In the genomic region with DNA sequence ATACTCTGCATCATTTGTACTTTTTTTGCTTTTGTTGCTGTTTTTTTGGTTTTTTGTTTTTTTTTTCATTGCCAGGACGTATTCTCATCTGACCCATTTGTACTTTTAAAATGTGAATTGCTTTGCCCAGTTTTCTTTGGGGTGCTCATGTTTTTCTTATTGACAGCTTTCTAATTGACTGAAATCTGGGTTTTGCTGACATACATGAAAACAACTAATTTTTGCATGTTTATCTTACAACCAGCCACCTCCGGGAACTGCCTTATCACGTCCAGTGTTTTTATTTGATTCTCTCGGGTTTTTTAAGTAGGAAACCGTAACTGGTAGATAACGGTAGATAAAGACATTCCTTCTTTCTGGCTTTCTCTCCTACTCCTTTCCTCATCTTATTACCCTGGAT, we compare ENCODE assay signal across 18 cellular contexts. TPM values are rescaled to one million over a fixed set of nuclear protein-coding genes. Genes with fewer than 3 reads are reported as not detected.
A peak's percentile ranks its signal among the peaks of the same experiment; 100 is the strongest.
DNase-seq lines count a peak whose midpoint lies in the region; ATAC-seq, FAIRE-seq and TF ChIP-seq lines count a peak whose summit lies in the region.
"Had no signal": no experiment of that assay in that cellular context is flagged by ENCODE, and none has a peak within 500 bp of the region (broad histone marks: within the 10 kb centered on the region; RNA-seq: fewer than 3 reads in every experiment).

No MANE protein-coding gene starts in this region.

- no peak for TF ChIP-seq CTCF in K562 (IDR thresholded peaks at IDR 0.05 in 2 of 3, conservative IDR thresholded peaks at IDR 0.05 in 1 of 3; ENCODE audit: insufficient read depth in 2 of 3, low read depth in 1 of 3, low read length in 3 of 3)
- no peak for TF ChIP-seq CTCF in lower lobe of right lung (IDR thresholded peaks at IDR 0.05)

- H2AK5ac ChIP-seq in mesendoderm (ENCODE audit: low read length), result no peak overlapping the region

- no peak overlapping the region for H2BK15ac ChIP-seq in mesendoderm (replicated peaks; ENCODE audit: low read depth)

- no peaks in the 10 kb centered on the region for H3K9me1 ChIP-seq in K562 (ENCODE audit: control insufficient read depth, insufficient read depth, low read length)

- H3K4me3 ChIP-seq in K562 (no peak overlapping the region), mesendoderm (ENCODE audit: low read length) (no peak overlapping the region), lower lobe of right lung (no peak overlapping the region)

- ATAC-seq in K562 (no peak), lower lobe of right lung (no peak)
- ATAC-seq: HCT116 had no signal

- H2BK5ac ChIP-seq in mesendoderm (ENCODE audit: low read length), result no peak overlapping the region

- H3K79me1 ChIP-seq in mesendoderm (ENCODE audit: low read length), result no peaks in the 10 kb centered on the region

- H3K36me3 ChIP-seq in K562 (ENCODE audit: control insufficient read depth, insufficient read depth, low read length), result no peaks in the 10 kb centered on the region
- no peaks in the 10 kb centered on the region for H3K36me3 ChIP-seq in mesendoderm (ENCODE audit: control insufficient read depth, insufficient read depth, low read length)
- H3K36me3 ChIP-seq in lower lobe of right lung, result no peaks in the 10 kb centered on the region

- CTCF ChIA-PET in K562 (lab: Yijun Ruan, JAX; ENCODE audit: low intra/inter-chr PET ratio), result no interaction called here

- BruUV-seq in K562 (replicated peaks; lab: Mats Ljungman, UMichigan), result no TSS peak

- H3K9ac ChIP-seq in K562 (ENCODE audit: insufficient read depth in 1 of 2, low read depth in 2 of 2, low read length in 2 of 2), result no peak overlapping the region
- no peak overlapping the region for H3K9ac ChIP-seq in mesendoderm (ENCODE audit: low read length)

- H3K4ac ChIP-seq in mesendoderm (ENCODE audit: low read depth, low read length), result no peak overlapping the region

- H4K20me1 ChIP-seq in K562 (replicated peaks; ENCODE audit: control insufficient read depth, insufficient read depth, low read length), result no peaks in the 10 kb centered on the region

- no peak overlapping the region for H3K23ac ChIP-seq in mesendoderm (ENCODE audit: low read length)

- H3K4me1 ChIP-seq in K562 (replicated peaks in 1 of 2; ENCODE audit: control insufficient read depth in 2 of 2, insufficient read depth in 2 of 2, low read length in 2 of 2), result no peaks in the 10 kb centered on the region; a peak in 1 of 5 replicates
- no peaks in the 10 kb centered on the region for H3K4me1 ChIP-seq in mesendoderm (ENCODE audit: control insufficient read depth, low read depth, low read length)
- H3K4me1 ChIP-seq in lower lobe of right lung, result no peaks in the 10 kb centered on the region
- H3K4me1 ChIP-seq: Caco-2 had no signal

- WGBS in K562 (ENCODE audit: insufficient coverage, low coverage, missing lambda C conversion rate), result 4% methylated on average over 4 of the region's 6 CpGs
- no CpG with 5 or more reads among the region's 6 CpGs for WGBS in mesendoderm (ENCODE audit: extremely low coverage, insufficient coverage, low lambda C conversion rate)

- H3K27me3 ChIP-seq in K562 (ENCODE audit: control insufficient read depth in 2 of 2, insufficient read depth in 2 of 2, low read length in 2 of 2) (no peaks in the 10 kb centered on the region), mesendoderm (ENCODE audit: insufficient read depth, low read length, poor library complexity) (no peaks in the 10 kb centered on the region), lower lobe of right lung (ENCODE audit: low read depth) (peaks cover 5% of the 10 kb centered on the region)

- no peak overlapping the region for H4K8ac ChIP-seq in mesendoderm (ENCODE audit: low read depth, low read length)

- intact Hi-C loops in K562 (cut with micrococcal nuclease) (no loop called here), lower lobe of right lung (cut with DNase I) (no loop called here)

- H3K56ac ChIP-seq in mesendoderm (ENCODE audit: low read length), result no peak overlapping the region

- no peak overlapping the region for H2BK120ac ChIP-seq in mesendoderm (ENCODE audit: low read depth, low read length)

- H3K9me3 ChIP-seq in K562 (replicated peaks; ENCODE audit: control insufficient read depth, insufficient read depth, low read depth, low read length) (0 out of 2 replicates have a peak, but pooled peaks cover 2% of the 10 kb centered on the region), lower lobe of right lung (peaks cover 10% of the 10 kb centered on the region)
- H3K9me3 ChIP-seq: Caco-2 had no signal

- no peak for TF ChIP-seq RAD21 in K562 (CRISPR knock-in tag; conservative IDR thresholded peaks at IDR 0.05 in 1 of 2, IDR thresholded peaks at IDR 0.05 in 1 of 2)

- POLR2A ChIA-PET in K562 (lab: Yijun Ruan, JAX), result no interaction called here

- H3K4me2 ChIP-seq in K562 (ENCODE audit: insufficient read depth, low read length) (no peak overlapping the region), mesendoderm (ENCODE audit: low read length) (no peak overlapping the region)

- DNase-seq in NCI-H226, result peak; percentile 49
- DNase-seq in K562 (ENCODE audit: extremely low read depth in 1 of 4, low spot score in 3 of 4), result no peak
- DNase-seq in mesendoderm, result peak; percentile 44
- no peak for DNase-seq in RPMI8226
- DNase-seq in lower lobe of right lung, result no peak
- DNase-seq in GDM1 (lab: John Stamatoyannopoulos, UW), result no peak
- DNase-seq: AML-193; Caco-2; CD4-positive, alpha-beta T cell; DMS153; DMS79; GF-D8; GOT3; HFFc6; KBM-7 had no signal

- H4K5ac ChIP-seq in mesendoderm (ENCODE audit: low read length), result no peak overlapping the region

- H2AFZ ChIP-seq in K562 (ENCODE audit: low read depth, low read length), result no peak overlapping the region

- no peak for TF ChIP-seq EP300 in K562 (IDR thresholded peaks at IDR 0.05; ENCODE audit: low read length)

- no peak for TF ChIP-seq POLR2A in K562 (conservative IDR thresholded peaks at IDR 0.05)

- H3K79me2 ChIP-seq in K562 (ENCODE audit: control insufficient read depth, insufficient read depth, low read length) (no peaks in the 10 kb centered on the region), mesendoderm (ENCODE audit: control insufficient read depth, insufficient read depth, low read length) (no peaks in the 10 kb centered on the region)

- H3K18ac ChIP-seq in mesendoderm (ENCODE audit: low read length), result no peak overlapping the region

- in situ Hi-C loops in K562 (cut with MboI), result no loop called here

- H3K27ac ChIP-seq in K562 (ENCODE audit: extremely low read depth, low read depth, low read length) (no peak overlapping the region), mesendoderm (ENCODE audit: low read depth, low read length) (no peak overlapping the region), lower lobe of right lung (no peak overlapping the region)
- H3K27ac ChIP-seq: C4-2B had no signal

- FAIRE-seq in K562 (lab: Jason Lieb, UNC), result no peak
- FAIRE-seq: A204.1 had no signal

TF ChIP-seq in K562, 482 proteins besides CTCF, POLR2A, EP300 and RAD21:
- TF ChIP-seq MIER1 (IDR thresholded peaks at IDR 0.05; ENCODE audit: low read depth), result no peak
- TF ChIP-seq MAFF (IDR thresholded peaks at IDR 0.05; ENCODE audit: low read length), result 0 out of 2 replicates have a peak, but pooled peaks have one; percentile 2

RNA-seq across cellular contexts. Expression of a gene that starts 38.6 kb away (rescaled TPM):
- total RNA-seq in K562 (2011; cell fraction: chromatin; rRNA removed; ENCODE audit: low replicate concordance), result 1.1 and 2.1 TPM in 2 replicates
- total RNA-seq in K562 (2011; cell fraction: nucleolus; rRNA removed), result 0.83 and 1.8 TPM in 2 replicates
- total RNA-seq in K562 (2011; cell fraction: nucleoplasm; rRNA removed), result 0.88 and 1.3 TPM in 2 replicates
- total RNA-seq in K562 (2014; rRNA removed) (0.23 and 2.0 TPM in 2 replicates), K562 (2014; rRNA removed; fragmentation: Illumina TruSeq; extraction: Trizol) (0.16 and 0.36 TPM in 2 replicates), K562 (2015; rRNA removed; fragmentation: Illumina TruSeq; extraction: Trizol) (0.41 and 0.72 TPM in 2 replicates), K562 (2021) (0.80 and 1.7 TPM in 2 replicates), lower lobe of right lung (0.53 TPM)
- polyA plus RNA-seq in K562 (2011; rRNA removed) (0.14 and 0.32 TPM in 2 replicates), K562 (2014; fragmentation: Illumina TruSeq; extraction: Trizol) (0.25 and 1.1 TPM in 2 replicates), K562 (2014; fragmentation: Nextera tagmentation; extraction: Ambion mirVana) (not detected), K562 (2014; rRNA removed) (0.42 and 2.5 TPM in 2 replicates)
- 0.37 and 0.57 TPM in 2 replicates for polyA plus RNA-seq in K562 (2011; cell fraction: cytosol; rRNA removed)
- polyA plus RNA-seq in K562 (2011; cell fraction: nucleus; rRNA removed), result 2.4 and 3.1 TPM in 2 replicates
- polyA plus RNA-seq in K562 (2012), result 0.39 and 2.0 TPM in 2 replicates
- polyA minus RNA-seq in K562 (2011; rRNA and poly(A)+ RNA removed), result 0.07 and 0.15 TPM in 2 replicates
- not detected in 2 replicates for polyA minus RNA-seq in K562 (2011; cell fraction: cytosol; rRNA and poly(A)+ RNA removed)
- polyA minus RNA-seq in K562 (2011; cell fraction: nucleus; rRNA and poly(A)+ RNA removed), result 0.33 and 0.40 TPM in 2 replicates
- polyA plus RNA-seq in mesendoderm (2013, experiment 1 of 2), result 0.86 TPM
- 0.46 TPM for polyA plus RNA-seq in mesendoderm (2013, experiment 2 of 2)

Comparison
In these comparisons a context has a peak if more than half of its experiments do, and no peak if none do; other contexts are left out.
1. DNase-seq: peak in NCI-H226 (single experiment) and mesendoderm (single experiment); none in K562 (0 of 4), RPMI8226 (single experiment), lower lobe of right lung (single experiment) and GDM1 (single experiment).